In the genomic region with DNA sequence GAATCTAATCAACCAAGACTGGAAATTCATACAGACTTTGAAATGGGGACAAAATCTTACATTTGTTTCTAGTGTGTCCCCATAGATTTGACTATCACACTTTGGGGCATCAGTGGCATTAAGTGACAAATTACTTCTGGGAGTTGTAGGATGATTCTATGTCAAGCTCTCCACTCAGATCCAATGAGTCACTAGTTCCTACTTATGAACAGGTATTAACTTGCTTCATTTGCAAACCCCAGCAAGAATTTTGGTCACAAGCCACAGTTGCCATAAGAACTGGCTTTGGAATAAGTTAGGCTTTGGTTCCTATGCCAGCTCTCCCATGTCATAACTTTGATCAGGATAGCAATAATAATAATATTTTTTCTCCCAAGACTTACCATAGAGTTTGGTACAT, we compare ENCODE assay signal across 18 cellular contexts.
DNase-seq lines count a peak whose midpoint lies in the region; ATAC-seq, FAIRE-seq and TF ChIP-seq lines count a peak whose summit lies in the region.
"Had no signal": no experiment of that assay in that cellular context is flagged by ENCODE, and none has a peak within 500 bp of the region (broad histone marks: within the 10 kb centered on the region; RNA-seq: fewer than 3 reads in every experiment).

No MANE protein-coding gene starts in this region.

- H3K4me1 ChIP-seq in GM23248 (ENCODE audit: insufficient read depth) (peaks cover 39% of the 10 kb centered on the region), astrocyte (ENCODE audit: insufficient read depth, low read length) (peaks cover 30% of the 10 kb centered on the region), transverse colon (no peaks in the 10 kb centered on the region), osteoblast (ENCODE audit: insufficient read depth, low read length) (peaks cover 23% of the 10 kb centered on the region)

- intact Hi-C loops in transverse colon (cut with DNase I; ENCODE audit: low total_unique reads) = no loop called here

- H2AFZ ChIP-seq in GM23248 (no peak overlapping the region), astrocyte (ENCODE audit: low read depth, low read length) (no peak overlapping the region), osteoblast (ENCODE audit: low read length) (no peak overlapping the region)

- H3K27me3 ChIP-seq in GM23248 (replicated peaks; ENCODE audit: insufficient read depth) (no peaks in the 10 kb centered on the region), astrocyte (ENCODE audit: insufficient read depth, low read length) (no peaks in the 10 kb centered on the region), transverse colon (no peaks in the 10 kb centered on the region), osteoblast (ENCODE audit: insufficient read depth, low read length) (no peaks in the 10 kb centered on the region)

- H3K4me3 Mint-ChIP-seq in astrocyte (ENCODE audit: unreplicated experiment) = no peak overlapping the region
- H3K4me3 Mint-ChIP-seq: H9 had no signal

- no peaks in the 10 kb centered on the region for H3K27me3 Mint-ChIP-seq in astrocyte (ENCODE audit: low read depth, unreplicated experiment)

- no peak for TF ChIP-seq EP300 in transverse colon (IDR thresholded peaks at IDR 0.05; ENCODE audit: low read depth)

- H3K9me2 ChIP-seq in GM23248 (ENCODE audit: insufficient read depth) = no peaks in the 10 kb centered on the region; the same call in 1 of the 2 replicates

- H3K79me2 ChIP-seq in GM23248 (ENCODE audit: insufficient read depth) = no peaks in the 10 kb centered on the region
- H3K79me2 ChIP-seq in astrocyte (ENCODE audit: insufficient read depth, low read length) = no peaks in the 10 kb centered on the region
- no peaks in the 10 kb centered on the region for H3K79me2 ChIP-seq in osteoblast (ENCODE audit: insufficient read depth, low read length)

- H3K36me3 ChIP-seq in GM23248 (ENCODE audit: low read depth) = no peaks in the 10 kb centered on the region
- no peaks in the 10 kb centered on the region for H3K36me3 ChIP-seq in astrocyte (ENCODE audit: insufficient read depth, low read length)
- no peaks in the 10 kb centered on the region for H3K36me3 ChIP-seq in transverse colon
- H3K36me3 ChIP-seq in osteoblast (ENCODE audit: insufficient read depth, low read length) = no peaks in the 10 kb centered on the region

- H3K9me3 Mint-ChIP-seq in astrocyte (ENCODE audit: unreplicated experiment) = no peaks in the 10 kb centered on the region
- H3K9me3 Mint-ChIP-seq: H9 had no signal

- H3K4me2 ChIP-seq in GM23248 (ENCODE audit: unreplicated experiment) (no peak overlapping the region), astrocyte (ENCODE audit: low read length) (no peak overlapping the region), osteoblast (ENCODE audit: insufficient read depth, low read length) (no peak overlapping the region)

- H3K4me1 Mint-ChIP-seq in astrocyte (ENCODE audit: low read depth, unreplicated experiment) = peaks cover 50% of the 10 kb centered on the region

- H4K20me1 ChIP-seq in GM23248 (ENCODE audit: insufficient read depth) (no peaks in the 10 kb centered on the region), astrocyte (ENCODE audit: insufficient read depth, low read length) (no peaks in the 10 kb centered on the region), osteoblast (ENCODE audit: insufficient read depth, low read length) (no peaks in the 10 kb centered on the region)

- peaks cover 14% of the 10 kb centered on the region for H3F3A ChIP-seq in GM23248 (ENCODE audit: insufficient read depth)

- DNase-seq in GM23248 (peak; percentile 13), LHCN-M2 (ENCODE audit: low read depth) (peak; percentile 19), astrocyte (ENCODE audit: low read depth) (peak; percentile 10), kidney tubule cell (ENCODE audit: low spot score) (peak; percentile 65), transverse colon (no peak), osteoblast (ENCODE audit: insufficient read length, low spot score, missing footprints) (no peak)
- DNase-seq: DMS 273 treated with DMSO at 0.1 percent for 48 hours, H9, NCI-H1417 treated with DMSO at 0.1 percent for 48 hours, NCI-H1930, NCI-H2171 treated with DMSO at 0.1 percent for 48 hours, NCI-H446 treated with DMSO at 0.1 percent for 48 hours, NCI-H748 treated with DMSO at 0.1 percent for 48 hours, SHP77 treated with DMSO at 0.1 percent for 48 hours had no signal

- in situ Hi-C loops in GM23248 (cut with MboI) (no loop called here), transverse colon (cut with MboI; ENCODE audit: low pct_ligation_motif_present in 1 of 4, low pct_unique_long_range_greater_than_20kb in 1 of 4, low sequenced_read_pairs in 3 of 4) (no loop called here)

- H3K36me3 Mint-ChIP-seq in astrocyte (ENCODE audit: low read depth, unreplicated experiment) = no peaks in the 10 kb centered on the region

- FAIRE-seq in astrocyte (lab: Jason Lieb, UNC) = no peak

- H3K9ac ChIP-seq in GM23248 = no peak overlapping the region
- H3K9ac ChIP-seq in astrocyte (ENCODE audit: low read length) = no peak overlapping the region

- no peak for TF ChIP-seq POLR2A in transverse colon (IDR thresholded peaks at IDR 0.05)

- H3K27ac Mint-ChIP-seq in astrocyte (ENCODE audit: unreplicated experiment) = peak overlapping the region; percentile 100
- H3K27ac Mint-ChIP-seq: H9 had no signal

- H3K4me3 ChIP-seq in GM23248 (no peak overlapping the region), astrocyte (ENCODE audit: insufficient read depth, low read depth, low read length) (no peak overlapping the region), transverse colon (no peak overlapping the region), osteoblast (ENCODE audit: insufficient read depth, low read length) (no peak overlapping the region)

- no peak overlapping the region for H3K27ac ChIP-seq in GM23248
- H3K27ac ChIP-seq in astrocyte (ENCODE audit: low read depth, low read length) = no peak overlapping the region
- H3K27ac ChIP-seq in transverse colon = no peak overlapping the region
- H3K27ac ChIP-seq in osteoblast (ENCODE audit: low read depth, low read length) = no peak overlapping the region
- H3K27ac ChIP-seq: C4-2B had no signal

- ATAC-seq in activated CD4-positive, CD25-positive, alpha-beta regulatory T cell treated with anti-CD3 and anti-CD28 coated beads, Interleukin-2, amount 50 U/mL, for 24 hours = no peak
- ATAC-seq in GM19023 (IDR thresholded peaks at IDR 0.05; ENCODE audit: unreplicated experiment) = no peak
- ATAC-seq: Panc1 had no signal

- H3K9me3 ChIP-seq in GM23248 (ENCODE audit: low read depth) (no peaks in the 10 kb centered on the region), astrocyte (ENCODE audit: insufficient read depth, low read depth, low read length) (no peaks in the 10 kb centered on the region), transverse colon (no peaks in the 10 kb centered on the region), osteoblast (ENCODE audit: low read depth, low read length) (no peaks in the 10 kb centered on the region)

- no peak for TF ChIP-seq CTCF in astrocyte (IDR thresholded peaks at IDR 0.05; ENCODE audit: insufficient read depth, low read depth, low read length)
- no peak for TF ChIP-seq CTCF in transverse colon (IDR thresholded peaks at IDR 0.05)
- TF ChIP-seq CTCF in osteoblast (IDR thresholded peaks at IDR 0.05; ENCODE audit: extremely low read depth, low read depth, low read length) = no peak

Comparison
In these comparisons a context has a peak if more than half of its experiments do, and no peak if none do; other contexts are left out.
1. DNase-seq: peak in GM23248 (single experiment), LHCN-M2 (single experiment), astrocyte (single experiment) and kidney tubule cell (single experiment); none in transverse colon (single experiment) and osteoblast (single experiment).